ENCODE assay signal across 10 cellular contexts in the genomic region with DNA sequence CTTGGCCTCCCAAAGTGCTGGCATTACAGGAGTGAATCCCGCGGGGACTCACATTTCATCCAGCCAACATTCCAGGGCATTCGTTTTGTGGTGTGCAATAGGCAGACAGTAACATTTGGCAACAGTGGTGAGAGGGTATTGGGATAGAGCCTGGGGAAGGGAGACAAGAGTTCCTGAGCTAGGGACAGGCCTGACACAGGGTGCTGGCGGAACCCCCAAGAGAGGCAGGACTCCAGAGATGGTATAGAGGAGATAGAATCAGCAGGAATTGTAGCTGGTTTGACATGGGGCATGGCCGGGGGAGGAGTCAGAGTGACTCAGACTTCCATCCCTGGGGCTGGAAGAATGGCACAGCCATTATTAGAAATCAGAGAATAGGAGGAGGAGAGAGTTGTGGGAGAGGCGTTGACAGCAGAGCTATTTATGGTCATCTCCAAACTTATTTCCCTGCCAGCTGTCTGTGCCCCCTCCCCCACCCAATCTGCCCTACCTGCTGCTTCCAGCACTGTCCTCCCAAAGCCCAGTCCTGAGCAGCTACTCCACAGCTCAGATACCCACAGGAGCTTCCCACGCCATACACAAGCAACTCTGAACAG. TPM values are rescaled to one million over a fixed set of nuclear protein-coding genes. Genes with fewer than 3 reads are reported as not detected.
DNase-seq lines count a peak whose midpoint lies in the region; ATAC-seq and TF ChIP-seq lines count a peak whose summit lies in the region.
"Had no signal": no experiment of that assay in that cellular context is flagged by ENCODE, and none has a peak within 500 bp of the region (broad histone marks: within the 10 kb centered on the region; RNA-seq: fewer than 3 reads in every experiment).

No MANE protein-coding gene starts in this region.

- DNase-seq in AG10803 (ENCODE audit: low read depth) (peak; percentile 60), NCI-H146 (lab: John Stamatoyannopoulos, UW) (peak; percentile 48), chondrocyte (ENCODE audit: low spot score) (no peak), lung microvascular endothelial cell (ENCODE audit: low read depth in 2 of 2) (peak; percentile 51 to 55), GM10248 (ENCODE audit: extremely low spot score) (no peak), T-cell (no peak)
- DNase-seq in stimulated activated CD4-positive, alpha-beta T cell treated with anti-CD3 and anti-CD28 coated beads, Interleukin-4, amount 100 ng/mL, for 4 hours, result no peak
- no peak for DNase-seq in activated effector memory CD4-positive, alpha-beta T cell treated with Interleukin-2 at 50 U/mL for 16 hours
- DNase-seq: thyroid gland had no signal

- no peaks in the 10 kb centered on the region for H3K9me3 Mint-ChIP-seq in chondrocyte (ENCODE audit: low read depth)
- no peaks in the 10 kb centered on the region for H3K9me3 Mint-ChIP-seq in T-cell

- H3K4me3 Mint-ChIP-seq in chondrocyte (ENCODE audit: unreplicated experiment) (peak overlapping the region; percentile 28), T-cell (no peak overlapping the region)

- POLR2A ChIA-PET in GM10248 (lab: Yijun Ruan, JAX), result no interaction called here
- POLR2A ChIA-PET in T-cell (lab: Charles Lee), result interaction anchor here in 1 of 2 donors (0.6 kb wide), 1 partner anchor 16 kb away, joined by 3 read pairs; no protein-coding TSS in a partner anchor

- peaks cover 25% of the 10 kb centered on the region for H3K4me1 Mint-ChIP-seq in chondrocyte (ENCODE audit: low read depth)
- peaks cover 8 to 10% (median 8%) of the 10 kb centered on the region in 3 donors for H3K4me1 Mint-ChIP-seq in T-cell

- ATAC-seq in T-cell (replicated peaks in 1 of 4), result no peak

- H3K27me3 Mint-ChIP-seq in chondrocyte (ENCODE audit: low read depth), result no peaks in the 10 kb centered on the region
- H3K27me3 Mint-ChIP-seq in T-cell, result peaks cover 0 to 3% of the 10 kb centered on the region in 2 donors

- no peaks in the 10 kb centered on the region for H3K36me3 Mint-ChIP-seq in chondrocyte (ENCODE audit: low read depth)
- no peaks in the 10 kb centered on the region for H3K36me3 Mint-ChIP-seq in T-cell

- no peak overlapping the region for H3K4me3 ChIP-seq in AG10803 (ENCODE audit: low read length)
- H3K4me3 ChIP-seq: SK-N-MC, thyroid gland had no signal

- peak overlapping the region; percentile 82 for H3K27ac Mint-ChIP-seq in chondrocyte (ENCODE audit: unreplicated experiment)
- no peak overlapping the region for H3K27ac Mint-ChIP-seq in T-cell

- CTCF ChIA-PET in GM10248 (lab: Yijun Ruan, JAX) (interaction anchor here (0.7 to 2.0 kb wide), 2 partner anchors 20 to 35 kb away, joined by 4 to 5 read pairs; no protein-coding TSS in a partner anchor), T-cell (lab: Charles Lee) (interaction anchor here (0.6 to 0.8 kb wide), 2 partner anchors 34 to 110 kb away, joined by 3 to 6 read pairs; no protein-coding TSS in a partner anchor)

- TF ChIP-seq CTCF in AG10803 (conservative IDR thresholded peaks at IDR 0.05; ENCODE audit: low read length), result no peak
- TF ChIP-seq CTCF in chondrocyte (IDR thresholded peaks at IDR 0.05), result no peak
- TF ChIP-seq CTCF in GM10248 (IDR thresholded peaks at IDR 0.05; ENCODE audit: control extremely low read depth, extremely low read depth, low read depth, missing control alignments), result no peak

RNA-seq across cellular contexts. Expression of gene IDH2, which starts 4.4 kb away (rescaled TPM):
- total RNA-seq in chondrocyte (115 to 126 TPM (median 125 TPM) in 3 replicates), lung microvascular endothelial cell (48.4 and 71.0 TPM in 2 replicates), T-cell (10 to 100 TPM; 45.8 to 56.1 (median 49.2) TPM)

Comparison
In these comparisons a context has a peak if more than half of its experiments do, and no peak if none do; other contexts are left out.
1. DNase-seq: peak in AG10803 (single experiment), NCI-H146 (single experiment) and lung microvascular endothelial cell (2 of 2); none in chondrocyte (single experiment), stimulated activated CD4-positive, alpha-beta T cell treated with anti-CD3 and anti-CD28 coated beads, Interleukin-4, amount 100 ng/mL, for 4 hours (0 of 2), GM10248 (single experiment), activated effector memory CD4-positive, alpha-beta T cell treated with Interleukin-2 at 50 U/mL for 16 hours (single experiment) and T-cell (0 of 34).